8 cellular contexts compared by ENCODE assay signal in genomic region chr18:44507729-44508325, GRCh38.
DNase-seq lines count a peak whose midpoint lies in the region; ATAC-seq, FAIRE-seq and TF ChIP-seq lines count a peak whose summit lies in the region.

No MANE protein-coding gene starts in this region.

- no peak overlapping the region for H3K4me3 Mint-ChIP-seq in T-helper 17 cell

- H3K27me3 ChIP-seq in lung (ENCODE audit: control insufficient read depth, insufficient read depth) = no peaks in the 10 kb centered on the region

- no peak for DNase-seq in T-helper 17 cell
- DNase-seq in lung (ENCODE audit: low spot score) = peak; percentile 29
- DNase-seq in epidermal melanocyte (ENCODE audit: insufficient read length, low spot score) = no peak
- no peak for DNase-seq in NCI-H82 (lab: John Stamatoyannopoulos, UW)
- DNase-seq in HTR-8/SVneo (ENCODE audit: insufficient read length, low spot score) = no peak
- DNase-seq in NCI-H1436 (lab: John Stamatoyannopoulos, UW) = no peak

- no peak for FAIRE-seq in HTR-8/SVneo (lab: Jason Lieb, UNC)

- ATAC-seq in GM18499 (IDR thresholded peaks at IDR 0.05; ENCODE audit: insufficient read depth, unreplicated experiment) = peak; percentile 59
- ATAC-seq in HG02759 (IDR thresholded peaks at IDR 0.05; ENCODE audit: unreplicated experiment) = peak; percentile 81
- peak; percentile 57 for ATAC-seq in T-helper 17 cell
- ATAC-seq in lung (ENCODE audit: insufficient read depth, low FRiP score) = peak; percentile 64

- peaks cover 2% of the 10 kb centered on the region for H3K36me3 Mint-ChIP-seq in T-helper 17 cell (ENCODE audit: low read depth)

- no peak for TF ChIP-seq CTCF in lung (IDR thresholded peaks at IDR 0.05; ENCODE audit: control extremely low read depth, extremely low read depth)

- peak overlapping the region in 1 of 2 donors; percentile 75 for H3K27ac ChIP-seq in lung (ENCODE audit: low read depth in 1 of 2, low read length in 1 of 2)

- no peaks in the 10 kb centered on the region for H3K36me3 ChIP-seq in lung (ENCODE audit: control insufficient read depth in 2 of 2, insufficient read depth in 2 of 2, low read length in 2 of 2)

- no peaks in the 10 kb centered on the region for H3K27me3 Mint-ChIP-seq in T-helper 17 cell

- H3K27ac Mint-ChIP-seq in T-helper 17 cell = no peak overlapping the region

- H3K4me1 ChIP-seq in lung (ENCODE audit: control insufficient read depth in 2 of 2, insufficient read depth in 2 of 2, low read length in 2 of 2) = no peaks in the 10 kb centered on the region

- WGBS in lung, 2 donors = 13 to 27% methylated on average over 6 of the region's 6 CpGs

- H3K4me3 ChIP-seq in lung = no peak overlapping the region

- H3K9me3 ChIP-seq in T-helper 17 cell (ENCODE audit: control insufficient read depth, low read length, poor library complexity, severe bottlenecking) = no peaks in the 10 kb centered on the region
- no peaks in the 10 kb centered on the region for H3K9me3 ChIP-seq in lung (ENCODE audit: control insufficient read depth in 2 of 2, insufficient read depth in 1 of 2, low read length in 1 of 2)

- no peaks in the 10 kb centered on the region for H3K4me1 Mint-ChIP-seq in T-helper 17 cell
